3 cellular contexts compared by ENCODE assay signal in the genomic region with DNA sequence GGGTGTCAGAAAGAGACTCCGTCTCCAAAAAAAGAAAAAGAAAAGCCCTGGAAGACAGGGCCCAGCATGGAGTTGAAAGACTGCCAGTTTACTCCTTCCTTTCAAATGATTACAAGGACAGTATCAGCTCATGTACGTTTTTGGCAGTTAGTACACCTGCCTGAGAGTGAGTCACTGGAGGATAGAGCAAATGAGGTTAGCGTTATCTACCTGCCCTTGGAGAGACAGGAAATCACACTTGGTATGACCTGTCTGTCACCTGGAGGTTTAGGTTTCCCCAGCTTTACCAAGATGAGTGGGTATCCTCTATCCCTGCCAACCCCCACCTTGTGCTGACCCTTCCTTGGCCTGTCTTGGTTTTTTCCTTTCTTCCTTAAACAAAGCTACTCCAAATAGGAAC.
A peak's percentile ranks its signal among the peaks of the same experiment; 100 is the strongest.
TF ChIP-seq lines count a peak whose summit lies in the region.

No MANE protein-coding gene starts in this region.

TF ChIP-seq in A549, 52 proteins besides CTCF, POLR2A, EP300 and RAD21 (continued from another document):
- TF ChIP-seq FOSL2 (IDR thresholded peaks at IDR 0.05), result 0 out of 2 replicates have a peak, but pooled peaks have one; percentile 8
- no peak for TF ChIP-seq FOSL2 (CRISPR knock-in tag; IDR thresholded peaks at IDR 0.05)

TF ChIP-seq in K562, 482 proteins besides CTCF, POLR2A, EP300 and RAD21 (continued from another document):
- peak; percentile 28; the same call in 1 of the 2 replicates for TF ChIP-seq SOX6 (IDR thresholded peaks at IDR 0.05)
- TF ChIP-seq FOXM1 (IDR thresholded peaks at IDR 0.05; ENCODE audit: low read depth), result peak; percentile 81
- no peak for TF ChIP-seq FOXM1 (CRISPR knock-in tag; IDR thresholded peaks at IDR 0.05; ENCODE audit: low read depth)
- TF ChIP-seq CTBP1 (IDR thresholded peaks at IDR 0.05; ENCODE audit: borderline replicate concordance), result peak; percentile 74
- TF ChIP-seq FOSL1 (tag; conservative IDR thresholded peaks at IDR 0.05), result peak; percentile 52
- 0 out of 2 replicates have a peak, but pooled peaks have one; percentile 22 for TF ChIP-seq NFIC (IDR thresholded peaks at IDR 0.05)
- TF ChIP-seq, protein P1, sequence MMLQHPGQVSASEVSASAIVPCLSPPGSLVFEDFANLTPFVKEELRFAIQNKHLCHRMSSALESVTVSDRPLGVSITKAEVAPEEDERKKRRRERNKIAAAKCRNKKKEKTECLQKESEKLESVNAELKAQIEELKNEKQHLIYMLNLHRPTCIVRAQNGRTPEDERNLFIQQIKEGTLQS (IDR thresholded peaks at IDR 0.05), result peak; percentile 36; the same call in 1 of the 2 replicates
- TF ChIP-seq, protein P1 (CRISPR knock-in tag; conservative IDR thresholded peaks at IDR 0.05), result no peak
- TF ChIP-seq ZNF75A (CRISPR knock-in tag; IDR thresholded peaks at IDR 0.05), result no peak
- peak; percentile 98 for TF ChIP-seq ZEB2 (IDR thresholded peaks at IDR 0.05)
- TF ChIP-seq SMARCE1 (IDR thresholded peaks at IDR 0.05), result peak; percentile 19; the same call in 1 of the 2 replicates
- TF ChIP-seq DPF2 (IDR thresholded peaks at IDR 0.05), result peak; percentile 58
- TF ChIP-seq MYBL2 (IDR thresholded peaks at IDR 0.05; ENCODE audit: low read depth), result peak; percentile 57
- TF ChIP-seq MYBL2 (CRISPR knock-in tag; IDR thresholded peaks at IDR 0.05; ENCODE audit: borderline replicate concordance), result no peak
- no peak for TF ChIP-seq DMBX1 (CRISPR knock-in tag; IDR thresholded peaks at IDR 0.05; ENCODE audit: borderline replicate concordance)
- TF ChIP-seq CBFA2T3 (IDR thresholded peaks at IDR 0.05), result peak; percentile 53
- peak; percentile 80 for TF ChIP-seq JUND (IDR thresholded peaks at IDR 0.05; ENCODE audit: borderline replicate concordance, low read depth, low read length)
- TF ChIP-seq JUND (tag; IDR thresholded peaks at IDR 0.05; ENCODE audit: borderline replicate concordance, low read depth, low read length), result peak; percentile 57; the same call in 1 of the 3 replicates
- peak; percentile 28; the same call in 1 of the 2 replicates for TF ChIP-seq CXXC5 (CRISPR knock-in tag; IDR thresholded peaks at IDR 0.05)
- TF ChIP-seq, protein P2, sequence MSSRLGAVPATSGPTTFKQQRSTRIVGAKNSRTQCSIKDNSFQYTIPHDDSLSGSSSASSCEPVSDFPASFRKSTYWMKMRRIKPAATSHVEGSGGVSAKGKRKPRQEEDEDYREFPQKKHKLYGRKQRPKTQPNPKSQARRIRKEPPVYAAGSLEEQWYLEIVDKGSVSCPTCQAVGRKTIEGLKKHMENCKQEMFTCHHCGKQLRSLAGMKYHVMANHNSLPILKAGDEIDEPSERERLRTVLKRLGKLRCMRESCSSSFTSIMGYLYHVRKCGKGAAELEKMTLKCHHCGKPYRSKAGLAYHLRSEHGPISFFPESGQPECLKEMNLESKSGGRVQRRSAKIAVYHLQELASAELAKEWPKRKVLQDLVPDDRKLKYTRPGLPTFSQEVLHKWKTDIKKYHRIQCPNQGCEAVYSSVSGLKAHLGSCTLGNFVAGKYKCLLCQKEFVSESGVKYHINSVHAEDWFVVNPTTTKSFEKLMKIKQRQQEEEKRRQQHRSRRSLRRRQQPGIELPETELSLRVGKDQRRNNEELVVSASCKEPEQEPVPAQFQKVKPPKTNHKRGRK (tag; IDR thresholded peaks at IDR 0.05), result no peak
- TF ChIP-seq NR2C2 (CRISPR knock-in tag; IDR thresholded peaks at IDR 0.05), result no peak
- 0 out of 2 replicates have a peak, but pooled peaks have one; percentile 43 for TF ChIP-seq NR2C2 (tag; IDR thresholded peaks at IDR 0.05)
- TF ChIP-seq, protein P3, sequence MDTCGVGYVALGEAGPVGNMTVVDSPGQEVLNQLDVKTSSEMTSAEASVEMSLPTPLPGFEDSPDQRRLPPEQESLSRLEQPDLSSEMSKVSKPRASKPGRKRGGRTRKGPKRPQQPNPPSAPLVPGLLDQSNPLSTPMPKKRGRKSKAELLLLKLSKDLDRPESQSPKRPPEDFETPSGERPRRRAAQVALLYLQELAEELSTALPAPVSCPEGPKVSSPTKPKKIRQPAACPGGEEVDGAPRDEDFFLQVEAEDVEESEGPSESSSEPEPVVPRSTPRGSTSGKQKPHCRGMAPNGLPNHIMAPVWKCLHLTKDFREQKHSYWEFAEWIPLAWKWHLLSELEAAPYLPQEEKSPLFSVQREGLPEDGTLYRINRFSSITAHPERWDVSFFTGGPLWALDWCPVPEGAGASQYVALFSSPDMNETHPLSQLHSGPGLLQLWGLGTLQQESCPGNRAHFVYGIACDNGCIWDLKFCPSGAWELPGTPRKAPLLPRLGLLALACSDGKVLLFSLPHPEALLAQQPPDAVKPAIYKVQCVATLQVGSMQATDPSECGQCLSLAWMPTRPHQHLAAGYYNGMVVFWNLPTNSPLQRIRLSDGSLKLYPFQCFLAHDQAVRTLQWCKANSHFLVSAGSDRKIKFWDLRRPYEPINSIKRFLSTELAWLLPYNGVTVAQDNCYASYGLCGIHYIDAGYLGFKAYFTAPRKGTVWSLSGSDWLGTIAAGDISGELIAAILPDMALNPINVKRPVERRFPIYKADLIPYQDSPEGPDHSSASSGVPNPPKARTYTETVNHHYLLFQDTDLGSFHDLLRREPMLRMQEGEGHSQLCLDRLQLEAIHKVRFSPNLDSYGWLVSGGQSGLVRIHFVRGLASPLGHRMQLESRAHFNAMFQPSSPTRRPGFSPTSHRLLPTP (IDR thresholded peaks at IDR 0.05; ENCODE audit: borderline replicate concordance, extremely low read depth, insufficient read length), result no peak
- no peak for TF ChIP-seq SIX5 (IDR thresholded peaks at IDR 0.05; ENCODE audit: borderline replicate concordance in 1 of 2, insufficient read depth in 1 of 2, low read depth in 1 of 2, low read length in 2 of 2)

TF ChIP-seq in HEK293T, 16 proteins besides CTCF, POLR2A, EP300 and RAD21 (continued from another document):
- no peak for TF ChIP-seq FOXA1 (IDR thresholded peaks at IDR 0.05)
- no peak for TF ChIP-seq L3MBTL2 (conservative IDR thresholded peaks at IDR 0.05)
- TF ChIP-seq ELF4 (IDR thresholded peaks at IDR 0.05), result no peak
- TF ChIP-seq HDGF (IDR thresholded peaks at IDR 0.05; ENCODE audit: borderline replicate concordance), result no peak
- no peak for TF ChIP-seq NFRKB (IDR thresholded peaks at IDR 0.05)
- TF ChIP-seq CTBP1 (IDR thresholded peaks at IDR 0.05; ENCODE audit: borderline replicate concordance), result no peak
- TF ChIP-seq LEF1 (IDR thresholded peaks at IDR 0.05; ENCODE audit: borderline replicate concordance), result no peak
- TF ChIP-seq SUZ12 (IDR thresholded peaks at IDR 0.05), result no peak
- TF ChIP-seq, protein P4, sequence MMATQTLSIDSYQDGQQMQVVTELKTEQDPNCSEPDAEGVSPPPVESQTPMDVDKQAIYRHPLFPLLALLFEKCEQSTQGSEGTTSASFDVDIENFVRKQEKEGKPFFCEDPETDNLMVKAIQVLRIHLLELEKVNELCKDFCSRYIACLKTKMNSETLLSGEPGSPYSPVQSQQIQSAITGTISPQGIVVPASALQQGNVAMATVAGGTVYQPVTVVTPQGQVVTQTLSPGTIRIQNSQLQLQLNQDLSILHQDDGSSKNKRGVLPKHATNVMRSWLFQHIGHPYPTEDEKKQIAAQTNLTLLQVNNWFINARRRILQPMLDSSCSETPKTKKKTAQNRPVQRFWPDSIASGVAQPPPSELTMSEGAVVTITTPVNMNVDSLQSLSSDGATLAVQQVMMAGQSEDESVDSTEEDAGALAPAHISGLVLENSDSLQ (IDR thresholded peaks at IDR 0.05), result no peak
- no peak for TF ChIP-seq FOXM1 (IDR thresholded peaks at IDR 0.05; ENCODE audit: borderline replicate concordance)
